Comparison of ENCODE assay signal across 8 cellular contexts in genomic region chr1:151145158-151146071, GRCh38. TPM values are rescaled to one million over a fixed set of nuclear protein-coding genes. Genes with fewer than 3 reads are reported as not detected.
A peak's percentile ranks its signal among the peaks of the same experiment; 100 is the strongest.
DNase-seq lines count a peak whose midpoint lies in the region; ATAC-seq, FAIRE-seq and TF ChIP-seq lines count a peak whose summit lies in the region.

No MANE protein-coding gene starts in this region.

- in situ Hi-C loops in GM23248 (cut with MboI): no loop called here

- H3K27ac ChIP-seq in GM23248 (no peak overlapping the region), esophagus muscularis mucosa (replicated peaks in 1 of 4) (peak overlapping the region; percentile 84 to 89 (median 87))

- no peaks in the 10 kb centered on the region for H4K20me1 ChIP-seq in GM23248 (ENCODE audit: insufficient read depth)

- ATAC-seq in T-cell (replicated peaks in 1 of 4) (peak in 2 of 4 experiments; percentile 8 to 27), natural killer cell (no peak), HG03354 (IDR thresholded peaks at IDR 0.05; ENCODE audit: poor library complexity, severe bottlenecking, unreplicated experiment) (no peak)

- peaks cover 8% of the 10 kb centered on the region for H3F3A ChIP-seq in GM23248 (ENCODE audit: insufficient read depth)

- H3K4me3 ChIP-seq in GM23248 (peak overlapping the region; percentile 82), esophagus muscularis mucosa (peak overlapping the region; percentile 67 to 88 (median 72))

- intact Hi-C loops in esophagus muscularis mucosa (cut with DNase I): no loop called here
- intact Hi-C loops in natural killer cell (cut with micrococcal nuclease): no loop called here

- peak overlapping the region; percentile 93 for H2AFZ ChIP-seq in GM23248

- CTCF ChIA-PET in T-cell (lab: Charles Lee): interaction anchor here in 1 of 2 donors (0.7 to 1.5 kb wide), 2 partner anchors 11 to 46 kb away, joined by 3 read pairs; partner anchors contain the start of gene TNFAIP8L2

- no peak for TF ChIP-seq EP300 in esophagus muscularis mucosa (IDR thresholded peaks at IDR 0.05)

- H3K27me3 Mint-ChIP-seq in T-cell (no peaks in the 10 kb centered on the region), natural killer cell (ENCODE audit: low read depth in 2 of 2) (peaks cover 0 to 8% of the 10 kb centered on the region in 2 donors)

- H3K9me2 ChIP-seq in GM23248 (ENCODE audit: insufficient read depth): no peaks in the 10 kb centered on the region

- TF ChIP-seq CTCF in esophagus muscularis mucosa (IDR thresholded peaks at IDR 0.05): no peak
- TF ChIP-seq CTCF in natural killer cell (IDR thresholded peaks at IDR 0.05): no peak
- TF ChIP-seq CTCF in D721Med (IDR thresholded peaks at IDR 0.05; ENCODE audit: insufficient read depth, missing control alignments): no peak

- H3K4me1 Mint-ChIP-seq in T-cell: peaks cover 14 to 17% (median 16%) of the 10 kb centered on the region in 3 donors
- peaks cover 9 to 27% of the 10 kb centered on the region in 2 donors for H3K4me1 Mint-ChIP-seq in natural killer cell

- H3K36me3 ChIP-seq in GM23248 (ENCODE audit: low read depth) (no peaks in the 10 kb centered on the region), esophagus muscularis mucosa (peaks cover 0 to 7% (median 2%) of the 10 kb centered on the region in 4 donors)

- no peaks in the 10 kb centered on the region for H3K9me3 ChIP-seq in GM23248 (ENCODE audit: low read depth)
- H3K9me3 ChIP-seq in esophagus muscularis mucosa: no peaks in the 10 kb centered on the region

- H3K36me3 Mint-ChIP-seq in T-cell (no peaks in the 10 kb centered on the region), natural killer cell (no peaks in the 10 kb centered on the region)

- peak overlapping the region; percentile 86 to 95 (median 94) for H3K4me3 Mint-ChIP-seq in T-cell
- H3K4me3 Mint-ChIP-seq in natural killer cell: peak overlapping the region; percentile 92

- H3K4me1 ChIP-seq in GM23248 (ENCODE audit: insufficient read depth) (0 out of 2 replicates have a peak, but pooled peaks cover 7% of the 10 kb centered on the region), esophagus muscularis mucosa (peaks cover 41 to 54% (median 49%) of the 10 kb centered on the region in 4 donors)

- H3K27me3 ChIP-seq in GM23248 (replicated peaks; ENCODE audit: insufficient read depth) (no peaks in the 10 kb centered on the region), esophagus muscularis mucosa (no peaks in the 10 kb centered on the region)

- H3K27ac Mint-ChIP-seq in T-cell (no peak overlapping the region), natural killer cell (no peak overlapping the region)

- no peaks in the 10 kb centered on the region for H3K79me2 ChIP-seq in GM23248 (ENCODE audit: insufficient read depth)

- DNase-seq in GM23248 (peak; percentile 64), T-cell (peak in 5 of 34 experiments; percentile 12 to 35 (median 22)), esophagus muscularis mucosa (ENCODE audit: extremely low spot score) (no peak), natural killer cell (no peak), midbrain (lab: John Stamatoyannopoulos, UW) (no peak), NCI-H1105 treated with DMSO at 0.1 percent for 48 hours (lab: John Stamatoyannopoulos, UW) (no peak), D721Med (ENCODE audit: insufficient read length, low spot score) (no peak)

- peak overlapping the region; percentile 94 for H3K4me2 ChIP-seq in GM23248 (ENCODE audit: unreplicated experiment)

- POLR2A ChIA-PET in T-cell (lab: Charles Lee): no interaction called here

- FAIRE-seq in D721Med (lab: Jason Lieb, UNC): no peak

- H3K9me3 Mint-ChIP-seq in T-cell: no peaks in the 10 kb centered on the region
- H3K9me3 Mint-ChIP-seq in natural killer cell: no peaks in the 10 kb centered on the region

- peak overlapping the region; percentile 76 for H3K9ac ChIP-seq in GM23248

- WGBS in GM23248 (ENCODE audit: low coverage in 1 of 2, low lambda C conversion rate in 2 of 2, missing lambda C conversion rate in 2 of 2), 2 experiments: 16 to 21% methylated on average over 35 to 43 of the region's 46 CpGs
- 8% methylated on average over 26 of the region's 46 CpGs for WGBS in esophagus muscularis mucosa

- no peak for TF ChIP-seq POLR2A in esophagus muscularis mucosa (IDR thresholded peaks at IDR 0.05; ENCODE audit: low read depth)

RNA-seq across cellular contexts. Expression of gene SEMA6C, which starts 1.0 kb away (rescaled TPM):
- 1.4 and 3.8 TPM in 2 replicates for total RNA-seq in GM23248 (2014; rRNA removed; shearing (Covaris generic))
- 0.58 and 1.1 TPM in 2 replicates for polyA plus RNA-seq in GM23248 (2016; fragmentation: Nextera tagmentation; extraction: Ambion mirVana)
- total RNA-seq in T-cell (10 to 100 TPM in 1 of 5 donors, 1 to 10 TPM in 4; 2.5 to 11.5 (median 8.5) TPM), esophagus muscularis mucosa (10 to 100 TPM in 1 of 4 donors, 1 to 10 TPM in 3; 5.3 to 12.2 (median 7.3) TPM), natural killer cell (1 to 10 TPM; 2.5 to 5.8 (median 3.0) TPM)

RNA-seq across cellular contexts. Expression of gene TNFAIP8L2, which starts 11.0 kb away (rescaled TPM):
- not detected in 2 replicates for total RNA-seq in GM23248 (2014; rRNA removed; shearing (Covaris generic))
- polyA plus RNA-seq in GM23248 (2016; fragmentation: Nextera tagmentation; extraction: Ambion mirVana): not detected in 2 replicates
- total RNA-seq in T-cell (10 to 100 TPM in 3 of 5 donors, 1 to 10 TPM in 2; 3.7 to 41.2 (median 38.8) TPM), esophagus muscularis mucosa (1 to 10 TPM; 2.8 to 8.3 (median 5.0) TPM), natural killer cell (10 to 100 TPM in 1 of 3 donors, 1 to 10 TPM in 2; 4.8 to 14.5 (median 5.7) TPM)

RNA-seq across cellular contexts. Expression of gene LYSMD1, which starts 20.3 kb away (rescaled TPM):
- 7.1 and 11.5 TPM in 2 replicates for total RNA-seq in GM23248 (2014; rRNA removed; shearing (Covaris generic))
- 3.4 and 4.4 TPM in 2 replicates for polyA plus RNA-seq in GM23248 (2016; fragmentation: Nextera tagmentation; extraction: Ambion mirVana)
- 1 to 10 TPM in 3 of 5 donors, under 1 TPM in 2; 0.68 to 3.2 (median 2.3) TPM for total RNA-seq in T-cell
- 10 to 100 TPM; 10.9 to 23.5 (median 12.6) TPM for total RNA-seq in esophagus muscularis mucosa
- 1 to 10 TPM; 1.0 to 1.7 (median 1.2) TPM for total RNA-seq in natural killer cell

RNA-seq across cellular contexts. Expression of gene SCNM1, which starts 20.5 kb away (rescaled TPM):
- 27.7 and 35.2 TPM in 2 replicates for total RNA-seq in GM23248 (2014; rRNA removed; shearing (Covaris generic))
- 73.3 and 77.4 TPM in 2 replicates for polyA plus RNA-seq in GM23248 (2016; fragmentation: Nextera tagmentation; extraction: Ambion mirVana)
- total RNA-seq in T-cell: 10 to 100 TPM; 35.4 to 60.4 (median 52.4) TPM
- total RNA-seq in esophagus muscularis mucosa: 10 to 100 TPM; 11.2 to 39.3 (median 21.4) TPM
- total RNA-seq in natural killer cell: 10 to 100 TPM; 52.3 to 54.2 (median 52.9) TPM

RNA-seq across cellular contexts. Expression of gene TMOD4, which starts 30.4 kb away (rescaled TPM):
- not detected in 2 replicates for total RNA-seq in GM23248 (2014; rRNA removed; shearing (Covaris generic))
- polyA plus RNA-seq in GM23248 (2016; fragmentation: Nextera tagmentation; extraction: Ambion mirVana): 0.24 TPM in 1 of 2 replicates, not detected in the other
- total RNA-seq in T-cell: 1 to 10 TPM; 1.9 to 6.2 (median 5.3) TPM
- 1 to 10 TPM in 2 of 4 donors, not detected in 2; 1.5 to 1.6 TPM for total RNA-seq in esophagus muscularis mucosa
- total RNA-seq in natural killer cell: 1 to 10 TPM in 2 of 3 donors, not detected in 1; 2.6 to 3.8 TPM
